10 cellular contexts compared by ENCODE assay signal in the genomic region with DNA sequence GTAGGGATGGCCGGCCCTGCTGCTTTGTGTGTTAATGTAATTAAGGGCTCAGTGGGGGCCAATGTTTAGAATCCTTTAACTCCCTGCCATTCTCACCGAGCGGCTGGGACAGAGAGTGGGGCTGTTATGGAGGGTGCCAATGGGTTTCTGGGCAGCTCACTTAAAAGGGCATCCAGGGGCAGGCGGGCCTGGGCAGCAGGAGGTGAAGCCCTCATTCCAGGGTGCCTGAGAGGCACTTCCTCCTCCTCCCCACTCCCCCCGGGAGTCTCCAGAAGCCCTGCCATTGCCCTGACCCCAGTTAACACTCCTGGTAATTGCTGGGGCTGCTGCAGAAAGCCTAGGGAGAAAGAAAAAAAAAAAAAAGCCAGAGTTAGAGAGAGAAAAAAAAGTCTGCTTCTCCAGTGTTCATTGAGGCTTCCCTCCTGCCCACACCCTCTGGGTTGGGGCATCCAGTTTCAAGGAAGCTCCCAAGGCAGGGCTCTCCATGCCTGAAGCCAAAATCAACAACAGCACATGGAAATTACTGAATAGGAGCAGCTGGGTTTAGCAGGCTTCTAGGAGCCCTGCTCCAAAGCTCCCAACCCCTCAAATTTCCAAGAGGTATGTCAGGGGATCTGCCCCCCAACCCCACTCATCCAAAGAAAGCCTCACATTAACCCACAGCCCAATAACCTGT. TPM values are rescaled to one million over a fixed set of nuclear protein-coding genes. Genes with fewer than 3 reads are reported as not detected.
A peak's percentile ranks its signal among the peaks of the same experiment; 100 is the strongest.
DNase-seq lines count a peak whose midpoint lies in the region; ATAC-seq, FAIRE-seq and TF ChIP-seq lines count a peak whose summit lies in the region.
"Had no signal": no experiment of that assay in that cellular context is flagged by ENCODE, and none has a peak within 500 bp of the region (broad histone marks: within the 10 kb centered on the region; RNA-seq: fewer than 3 reads in every experiment).

No MANE protein-coding gene starts in this region.

- H3K27me3 ChIP-seq in neuronal stem cell (ENCODE audit: control insufficient read depth in 3 of 3, insufficient read depth in 3 of 3, low read depth in 1 of 3, low read length in 3 of 3) = no peaks in the 10 kb centered on the region

- H2BK15ac ChIP-seq in neuronal stem cell (ENCODE audit: low read length) = no peak overlapping the region

- H3K4me1 ChIP-seq in neuronal stem cell (ENCODE audit: control insufficient read depth in 2 of 2, insufficient read depth in 1 of 2, low read depth in 1 of 2, low read length in 2 of 2) = peaks cover 44 to 53% of the 10 kb centered on the region in 2 donors

- H3K23ac ChIP-seq in neuronal stem cell (ENCODE audit: low read depth, low read length, poor library complexity) = no peak overlapping the region

- no peak overlapping the region for H4K8ac ChIP-seq in neuronal stem cell (ENCODE audit: low read depth, low read length)

- no CpG with 5 or more reads among the region's 5 CpGs for WGBS in neuronal stem cell (ENCODE audit: extremely low coverage in 2 of 2, insufficient read length in 2 of 2, insufficient replicate concordance in 1 of 2), 2 donors

- ATAC-seq in natural killer cell treated with Interleukin-12 subunit alpha and Interleukin-12 subunit beta and Interleukin-15 and Interleukin-18, amount 100 ng/mL, for 72 hours = no peak

- no peak overlapping the region for H3K4me3 ChIP-seq in neuronal stem cell (ENCODE audit: low read length in 2 of 2)
- H3K4me3 ChIP-seq: SK-N-MC had no signal

- no peak overlapping the region for H3K18ac ChIP-seq in neuronal stem cell (ENCODE audit: low read length)

- no peak overlapping the region for H2BK12ac ChIP-seq in neuronal stem cell (ENCODE audit: low read length)

- H3K4me2 ChIP-seq in neuronal stem cell (ENCODE audit: insufficient read depth, low read length, poor library complexity, severe bottlenecking) = peak overlapping the region; percentile 28

- H3K36me3 ChIP-seq in neuronal stem cell (replicated peaks in 1 of 2; ENCODE audit: control insufficient read depth in 2 of 2, insufficient read depth in 2 of 2, low read length in 2 of 2) = peaks cover 0 to 15% of the 10 kb centered on the region in 2 donors

- no peak overlapping the region for H3K4ac ChIP-seq in neuronal stem cell (ENCODE audit: low read length)

- intact Hi-C loops in CD14-positive monocyte (cut with micrococcal nuclease) = loop anchor here in 1 of 2 donors (5.0 kb wide), 1 partner anchor 55 kb away; no protein-coding TSS in a partner anchor

- no peak overlapping the region for H3K9ac ChIP-seq in neuronal stem cell (ENCODE audit: low read depth, low read length, poor library complexity)

- H4K91ac ChIP-seq in neuronal stem cell (ENCODE audit: low read depth, low read length, poor library complexity) = no peak overlapping the region

- H3K4me3 Mint-ChIP-seq in CD14-positive monocyte = no peak overlapping the region
- H3K4me3 Mint-ChIP-seq in natural killer cell treated with Interleukin-12 subunit alpha and Interleukin-12 subunit beta and Interleukin-15 and Interleukin-18, amount 100 ng/mL, for 72 hours = no peak overlapping the region

- in situ Hi-C loops in G401 (cut with HindIII; ENCODE audit: low sequenced_read_pairs) = loop anchor here (5.0 to 10.0 kb wide), 2 partner anchors 68 to 70 kb away; no protein-coding TSS in a partner anchor

- no peak overlapping the region for H2AFZ ChIP-seq in neuronal stem cell (ENCODE audit: low read length)

- H3K27ac ChIP-seq in neuronal stem cell (replicated peaks; ENCODE audit: low read length) = peak overlapping the region; percentile 74
- H3K27ac ChIP-seq: SK-N-MC had no signal

- no peaks in the 10 kb centered on the region for H3K79me1 ChIP-seq in neuronal stem cell (ENCODE audit: low read depth, low read length)

- peaks cover 8 to 17% (median 14%) of the 10 kb centered on the region in 3 donors for H3K27me3 Mint-ChIP-seq in CD14-positive monocyte (ENCODE audit: low read depth in 3 of 3)
- peaks cover 13 to 15% of the 10 kb centered on the region in 2 donors for H3K27me3 Mint-ChIP-seq in natural killer cell treated with Interleukin-12 subunit alpha and Interleukin-12 subunit beta and Interleukin-15 and Interleukin-18, amount 100 ng/mL, for 72 hours

- H3K36me3 Mint-ChIP-seq in CD14-positive monocyte = peaks cover 13 to 15% of the 10 kb centered on the region in 2 donors
- no peaks in the 10 kb centered on the region for H3K36me3 Mint-ChIP-seq in natural killer cell treated with Interleukin-12 subunit alpha and Interleukin-12 subunit beta and Interleukin-15 and Interleukin-18, amount 100 ng/mL, for 72 hours

- H3K4me1 Mint-ChIP-seq in CD14-positive monocyte = peaks cover 12% of the 10 kb centered on the region
- peaks cover 0 to 7% of the 10 kb centered on the region in 2 donors for H3K4me1 Mint-ChIP-seq in natural killer cell treated with Interleukin-12 subunit alpha and Interleukin-12 subunit beta and Interleukin-15 and Interleukin-18, amount 100 ng/mL, for 72 hours (ENCODE audit: low read depth in 2 of 2)

- DNase-seq in D341Med (ENCODE audit: low spot score) = peak; percentile 69
- DNase-seq in NCI-H446 treated with DMSO at 0.1 percent for 48 hours (lab: John Stamatoyannopoulos, UW) = peak; percentile 86
- peak; percentile 89 for DNase-seq in epidermal melanocyte (ENCODE audit: insufficient read length, low spot score)
- DNase-seq in neuronal stem cell (ENCODE audit: low spot score) = peak; percentile 69
- DNase-seq in frontal cortex (ENCODE audit: low spot score in 2 of 2) = no peak
- no peak for DNase-seq in G401 (ENCODE audit: low spot score)
- DNase-seq in CD14-positive monocyte (ENCODE audit: low spot score) = no peak
- DNase-seq in natural killer cell treated with Interleukin-12 subunit alpha and Interleukin-12 subunit beta and Interleukin-15 and Interleukin-18, amount 100 ng/mL, for 72 hours (ENCODE audit: low spot score) = no peak

- H3K9me3 Mint-ChIP-seq in CD14-positive monocyte = no peaks in the 10 kb centered on the region
- H3K9me3 Mint-ChIP-seq in natural killer cell treated with Interleukin-12 subunit alpha and Interleukin-12 subunit beta and Interleukin-15 and Interleukin-18, amount 100 ng/mL, for 72 hours = no peaks in the 10 kb centered on the region

- no peak overlapping the region for H3K14ac ChIP-seq in neuronal stem cell (ENCODE audit: low read length)

- TF ChIP-seq CTCF in CD14-positive monocyte (IDR thresholded peaks at IDR 0.05) = no peak

- no peaks in the 10 kb centered on the region for H3K9me3 ChIP-seq in neuronal stem cell (replicated peaks in 1 of 2; ENCODE audit: control insufficient read depth in 2 of 2, insufficient read depth in 1 of 2, low read depth in 1 of 2, low read length in 2 of 2)

- H2BK120ac ChIP-seq in neuronal stem cell (ENCODE audit: low read depth, low read length) = no peak overlapping the region

- peak overlapping the region in 1 of 7 donors; percentile 53 for H3K27ac Mint-ChIP-seq in CD14-positive monocyte
- no peak overlapping the region for H3K27ac Mint-ChIP-seq in natural killer cell treated with Interleukin-12 subunit alpha and Interleukin-12 subunit beta and Interleukin-15 and Interleukin-18, amount 100 ng/mL, for 72 hours

- H2BK5ac ChIP-seq in neuronal stem cell (ENCODE audit: low read length) = no peak overlapping the region

- no peak overlapping the region for H2AK5ac ChIP-seq in neuronal stem cell (ENCODE audit: low read depth, low read length)

- FAIRE-seq in frontal cortex (lab: Jason Lieb, UNC) = no peak
- FAIRE-seq: islet of Langerhans had no signal

RNA-seq across cellular contexts. Expression of a gene that starts 28.0 kb away (rescaled TPM):
- polyA plus RNA-seq in neuronal stem cell (2013, experiment 1 of 2) = 23.4 TPM
- polyA plus RNA-seq in neuronal stem cell (2013, experiment 2 of 2) = 22.7 TPM
- 6.5 TPM for total RNA-seq in frontal cortex
- 26.7 and 42.3 TPM in 2 replicates for total RNA-seq in G401 (2014; rRNA removed; shearing (Covaris generic))
- polyA plus RNA-seq in CD14-positive monocyte = 1 to 10 TPM; 4.2 to 4.3 TPM
- under 1 TPM in 1 of 2 donors, not detected in 1; 0.19 TPM for total RNA-seq in natural killer cell treated with Interleukin-12 subunit alpha and Interleukin-12 subunit beta and Interleukin-15 and Interleukin-18, amount 100 ng/mL, for 72 hours

Comparison
In these comparisons a context has a peak if more than half of its experiments do, and no peak if none do; other contexts are left out.
1. DNase-seq: peak in D341Med (single experiment), NCI-H446 treated with DMSO at 0.1 percent for 48 hours (single experiment), epidermal melanocyte (single experiment) and neuronal stem cell (single experiment); none in frontal cortex (0 of 2), G401 (single experiment), CD14-positive monocyte (single experiment) and natural killer cell treated with Interleukin-12 subunit alpha and Interleukin-12 subunit beta and Interleukin-15 and Interleukin-18, amount 100 ng/mL, for 72 hours (single experiment).